In the genomic region with DNA sequence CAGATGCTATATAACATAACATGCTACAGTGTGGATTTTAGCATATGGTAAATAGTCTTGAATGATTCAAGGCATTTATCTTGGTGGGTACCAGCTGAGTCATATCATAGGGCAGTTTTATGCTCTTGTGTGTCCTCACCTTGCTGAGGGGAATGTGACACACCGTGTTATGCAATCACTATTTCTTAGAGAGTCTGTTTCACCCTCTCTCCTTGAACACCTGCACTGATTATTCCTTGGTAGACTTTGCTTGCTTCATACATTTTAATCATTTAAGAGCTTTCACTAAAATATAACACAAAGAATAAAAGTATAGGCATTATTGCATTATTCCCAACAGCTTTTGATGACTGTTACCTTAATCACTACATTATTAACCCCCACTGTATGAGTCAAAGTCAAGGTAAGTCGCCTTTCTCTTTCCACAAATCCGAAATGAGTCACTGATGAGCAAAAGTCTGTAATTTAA, we compare ENCODE assay signal across 17 cellular contexts.
DNase-seq lines count a peak whose midpoint lies in the region; ATAC-seq and TF ChIP-seq lines count a peak whose summit lies in the region.
"Had no signal": no experiment of that assay in that cellular context is flagged by ENCODE, and none has a peak within 500 bp of the region (broad histone marks: within the 10 kb centered on the region; RNA-seq: fewer than 3 reads in every experiment).

No MANE protein-coding gene starts in this region.

- H3K4me3 ChIP-seq in adipocyte (ENCODE audit: low read length) (no peak overlapping the region), fibroblast of pulmonary artery (replicated peaks; ENCODE audit: low read depth, low read length) (no peak overlapping the region), skeletal muscle satellite cell (ENCODE audit: low read length) (no peak overlapping the region), thyroid gland (replicated peaks in 1 of 3) (no peak overlapping the region), right lobe of liver (no peak overlapping the region)

- TF ChIP-seq POLR2A in thyroid gland (IDR thresholded peaks at IDR 0.05) = no peak
- no peak for TF ChIP-seq POLR2A in right lobe of liver (IDR thresholded peaks at IDR 0.05)

- ATAC-seq in stimulated activated naive CD8-positive, alpha-beta T cell treated with anti-CD3 and anti-CD28 coated beads, Interleukin-15, amount 100 ng/mL, for 72 hours = no peak
- ATAC-seq in right lobe of liver = no peak
- ATAC-seq: WTC11 had no signal

- no peak overlapping the region for H3K27ac Mint-ChIP-seq in stimulated activated naive CD8-positive, alpha-beta T cell treated with anti-CD3 and anti-CD28 coated beads, Interleukin-15, amount 100 ng/mL, for 72 hours
- H3K27ac Mint-ChIP-seq: memory B cell, nephron, WTC11 had no signal

- no peak overlapping the region for H3K4me3 Mint-ChIP-seq in stimulated activated naive CD8-positive, alpha-beta T cell treated with anti-CD3 and anti-CD28 coated beads, Interleukin-15, amount 100 ng/mL, for 72 hours
- H3K4me3 Mint-ChIP-seq: memory B cell, nephron, WTC11 had no signal

- H3K27ac ChIP-seq in thyroid gland (no peak overlapping the region), right lobe of liver (no peak overlapping the region)
- H3K27ac ChIP-seq: C4-2B had no signal

- no peaks in the 10 kb centered on the region for H3K9me3 Mint-ChIP-seq in stimulated activated naive CD8-positive, alpha-beta T cell treated with anti-CD3 and anti-CD28 coated beads, Interleukin-15, amount 100 ng/mL, for 72 hours
- H3K9me3 Mint-ChIP-seq: nephron, WTC11 had no signal

- H3K36me3 ChIP-seq in adipocyte (ENCODE audit: control insufficient read depth, insufficient read depth, low read length, severe bottlenecking) = no peaks in the 10 kb centered on the region
- no peaks in the 10 kb centered on the region for H3K36me3 ChIP-seq in skeletal muscle satellite cell (ENCODE audit: insufficient read depth, low read length)
- no peaks in the 10 kb centered on the region for H3K36me3 ChIP-seq in thyroid gland
- H3K36me3 ChIP-seq in right lobe of liver = no peaks in the 10 kb centered on the region

- intact Hi-C loops in thyroid gland (cut with DNase I) = no loop called here
- intact Hi-C loops in right lobe of liver (cut with DNase I) = no loop called here

- no peaks in the 10 kb centered on the region for H3K27me3 Mint-ChIP-seq in stimulated activated naive CD8-positive, alpha-beta T cell treated with anti-CD3 and anti-CD28 coated beads, Interleukin-15, amount 100 ng/mL, for 72 hours
- H3K27me3 Mint-ChIP-seq: memory B cell had no signal

- no peaks in the 10 kb centered on the region for H3K4me1 Mint-ChIP-seq in stimulated activated naive CD8-positive, alpha-beta T cell treated with anti-CD3 and anti-CD28 coated beads, Interleukin-15, amount 100 ng/mL, for 72 hours
- H3K4me1 Mint-ChIP-seq: memory B cell had no signal

- DNase-seq in HPDE6-E6E7 (ENCODE audit: extremely low spot score) (peak; percentile 21), adipocyte (ENCODE audit: low read depth) (peak; percentile 26), fibroblast of pulmonary artery (ENCODE audit: low read depth) (peak; percentile 15), thyroid gland (no peak), GM19240 (ENCODE audit: insufficient read length, low spot score) (no peak), right lobe of liver (no peak)
- DNase-seq in stimulated activated naive CD8-positive, alpha-beta T cell treated with anti-CD3 and anti-CD28 coated beads, Interleukin-15, amount 100 ng/mL, for 72 hours = no peak
- DNase-seq: activated gamma-delta T cell, NCI-H1694 treated with DMSO at 0.1 percent for 48 hours, NCI-H69, retina, T-helper 1 cell had no signal

- no peaks in the 10 kb centered on the region for H3K27me3 ChIP-seq in adipocyte (replicated peaks; ENCODE audit: control insufficient read depth, insufficient read depth, low read length)
- H3K27me3 ChIP-seq in skeletal muscle satellite cell (ENCODE audit: control insufficient read depth, insufficient read depth, low read length) = no peaks in the 10 kb centered on the region
- H3K27me3 ChIP-seq in thyroid gland = no peaks in the 10 kb centered on the region
- no peaks in the 10 kb centered on the region for H3K27me3 ChIP-seq in right lobe of liver

- TF ChIP-seq CTCF in fibroblast of pulmonary artery (IDR thresholded peaks at IDR 0.05; ENCODE audit: low read length, missing control alignments) (no peak), thyroid gland (IDR thresholded peaks at IDR 0.05) (no peak), right lobe of liver (IDR thresholded peaks at IDR 0.05) (no peak)

- no peaks in the 10 kb centered on the region for H3K9me3 ChIP-seq in adipocyte (ENCODE audit: control insufficient read depth, low read length)
- H3K9me3 ChIP-seq in skeletal muscle satellite cell (replicated peaks; ENCODE audit: low read length) = no peaks in the 10 kb centered on the region
- no peaks in the 10 kb centered on the region for H3K9me3 ChIP-seq in thyroid gland
- H3K9me3 ChIP-seq in right lobe of liver = no peaks in the 10 kb centered on the region

- H3K4me2 ChIP-seq in skeletal muscle satellite cell (ENCODE audit: low read length) = peak overlapping the region; percentile 13

- 85 to 86% methylated on average over 3 of the region's 3 CpGs for WGBS in thyroid gland, 2 donors
- 61% methylated on average over 3 of the region's 3 CpGs for WGBS in right lobe of liver (ENCODE audit: insufficient coverage, low coverage, low lambda C conversion rate, missing lambda C conversion rate)

- peaks cover 37% of the 10 kb centered on the region for H3K4me1 ChIP-seq in adipocyte (ENCODE audit: control insufficient read depth, insufficient read depth, low read length)
- H3K4me1 ChIP-seq in skeletal muscle satellite cell (ENCODE audit: control insufficient read depth, insufficient read depth, low read length) = peaks cover 32% of the 10 kb centered on the region
- H3K4me1 ChIP-seq in thyroid gland = no peaks in the 10 kb centered on the region
- peaks cover 0 to 13% (median 4%) of the 10 kb centered on the region in 4 donors for H3K4me1 ChIP-seq in right lobe of liver

- no peak overlapping the region for H3K9ac ChIP-seq in adipocyte (ENCODE audit: low read length)
- H3K9ac ChIP-seq in skeletal muscle satellite cell (ENCODE audit: low read depth, low read length) = no peak overlapping the region

Comparison
In these comparisons a context has a peak if more than half of its experiments do, and no peak if none do; other contexts are left out.
1. DNase-seq: peak in HPDE6-E6E7 (single experiment), adipocyte (single experiment) and fibroblast of pulmonary artery (single experiment); none in thyroid gland (0 of 2), stimulated activated naive CD8-positive, alpha-beta T cell treated with anti-CD3 and anti-CD28 coated beads, Interleukin-15, amount 100 ng/mL, for 72 hours (0 of 2), GM19240 (single experiment) and right lobe of liver (0 of 3).